In genomic region chr10:113937258-113937657, GRCh38 we compare ENCODE assay signal across 25 cellular contexts.
DNase-seq lines count a peak whose midpoint lies in the region; ATAC-seq, FAIRE-seq and TF ChIP-seq lines count a peak whose summit lies in the region.
"Had no signal": no experiment of that assay in that cellular context is flagged by ENCODE, and none has a peak within 500 bp of the region (broad histone marks: within the 10 kb centered on the region; RNA-seq: fewer than 3 reads in every experiment).

No MANE protein-coding gene starts in this region.

- FAIRE-seq in HepG2 (lab: Jason Lieb, UNC), result no peak
- FAIRE-seq: A204.1, GM12878, GM12892, GM18507 had no signal

- no peak for DNase-seq in HepG2 (ENCODE audit: low spot score)
- DNase-seq in NCI-H146 treated with DMSO at 0.1 percent for 48 hours (lab: John Stamatoyannopoulos, UW; ENCODE audit: unreplicated experiment), result no peak
- no peak for DNase-seq in NCI-H2196 (lab: John Stamatoyannopoulos, UW; ENCODE audit: unreplicated experiment)
- DNase-seq: 8988T; ACHN; BE2C; C1 segment of cervical spinal cord; CD4-positive, alpha-beta memory T cell; CD4-positive, CD25-positive, alpha-beta regulatory T cell; CD8-positive, alpha-beta memory T cell; COR-L47; DMS 273 treated with DMSO at 0.1 percent for 48 hours; DMS153; DMS53; DMS79; DND-41; EL; GDM1 had no signal

- intact Hi-C loops in HepG2 (cut with micrococcal nuclease; ENCODE audit: unreplicated experiment), result no loop called here

- no peaks in the 10 kb centered on the region for H3K27me3 ChIP-seq in liver (ENCODE audit: control insufficient read depth in 4 of 4, insufficient read depth in 4 of 4, low read length in 3 of 4)
- no peaks in the 10 kb centered on the region; a peak in 1 of 5 replicates for H3K27me3 ChIP-seq in HepG2 (ENCODE audit: control insufficient read depth in 1 of 2, insufficient read depth in 2 of 2, low read length in 2 of 2)
- H3K27me3 ChIP-seq: BLaER1 had no signal

- TF ChIP-seq CTCF in liver (IDR thresholded peaks at IDR 0.05; ENCODE audit: low read depth, low read length, missing input control) (no peak), HepG2 (CRISPR knock-in tag; IDR thresholded peaks at IDR 0.05) (no peak), VCaP (conservative IDR thresholded peaks at IDR 0.05) (no peak)

- ATAC-seq in HepG2, result no peak
- ATAC-seq: GM12878 had no signal

- H3K4me3 ChIP-seq in liver (ENCODE audit: low read depth in 1 of 3, low read length in 3 of 3), result no peak overlapping the region
- H3K4me3 ChIP-seq in HepG2 (replicated peaks in 1 of 3; ENCODE audit: insufficient read depth in 1 of 3, low read depth in 2 of 3, low read length in 3 of 3), result no peak overlapping the region
- H3K4me3 ChIP-seq: BLaER1, GM12878 had no signal

- H3K36me3 ChIP-seq in liver (ENCODE audit: control insufficient read depth in 4 of 4, insufficient read depth in 3 of 4, low read depth in 1 of 4, low read length in 3 of 4) (no peaks in the 10 kb centered on the region), HepG2 (replicated peaks in 1 of 2; ENCODE audit: control insufficient read depth in 1 of 2, insufficient read depth in 2 of 2, low read length in 2 of 2) (no peaks in the 10 kb centered on the region)
- H3K36me3 ChIP-seq: BE2C, BLaER1 had no signal

- in situ Hi-C loops in HepG2 (cut with HindIII; ENCODE audit: extremely low pct_ligation_motif_present, low pct_unique_long_range_greater_than_20kb), result no loop called here

- no peak for TF ChIP-seq POLR2A in HepG2 (IDR thresholded peaks at IDR 0.05; ENCODE audit: insufficient read depth in 1 of 2, low read depth in 2 of 2, low read length in 2 of 2)

- H3K4me1 ChIP-seq in liver (ENCODE audit: control insufficient read depth in 4 of 4, insufficient read depth in 4 of 4, low read length in 3 of 4) (peaks cover 7 to 29% (median 10%) of the 10 kb centered on the region in 4 donors), HepG2 (ENCODE audit: insufficient read depth, low read length) (peaks cover 16% of the 10 kb centered on the region)
- H3K4me1 ChIP-seq: BE2C, BLaER1 had no signal

- CTCF ChIA-PET in HepG2 (lab: Yijun Ruan, JAX; ENCODE audit: low intra/inter-chr PET ratio, low total read pairs), result no interaction called here

- H3K79me2 ChIP-seq in HepG2 (ENCODE audit: insufficient read depth, low read length), result no peaks in the 10 kb centered on the region

- POLR2A ChIA-PET in HepG2 (lab: Yijun Ruan, JAX), result no interaction called here

- TF ChIP-seq EP300 in HepG2 (IDR thresholded peaks at IDR 0.05; ENCODE audit: low read depth in 2 of 2, low read length in 2 of 2), result no peak
- TF ChIP-seq EP300 in HepG2 (CRISPR knock-in tag; IDR thresholded peaks at IDR 0.05; ENCODE audit: borderline replicate concordance), result no peak

- H4K20me1 ChIP-seq in HepG2 (ENCODE audit: insufficient read depth, low read length), result no peaks in the 10 kb centered on the region
- H4K20me1 ChIP-seq: BLaER1 had no signal

- H3K27ac ChIP-seq in liver (ENCODE audit: low read depth in 1 of 2, low read length in 2 of 2) (peak overlapping the region; percentile 77 to 86), HepG2 (ENCODE audit: extremely low read length, insufficient read depth, low read length) (no peak overlapping the region), VCaP (0 out of 2 replicates have a peak overlapping the region, but pooled peaks have one; percentile 29)
- H3K27ac ChIP-seq: BLaER1 had no signal

- BruUV-seq in HepG2 (replicated peaks; lab: Mats Ljungman, UMichigan), result no TSS peak

- no peak overlapping the region for H2AFZ ChIP-seq in HepG2 (ENCODE audit: low read length)

- no peak for TF ChIP-seq RAD21 in liver (IDR thresholded peaks at IDR 0.05)
- TF ChIP-seq RAD21 in HepG2 (CRISPR knock-in tag; IDR thresholded peaks at IDR 0.05), result no peak

- no peak overlapping the region for H3K4me2 ChIP-seq in HepG2 (ENCODE audit: low read depth, low read length)
- H3K4me2 ChIP-seq: BLaER1 had no signal

- H3K9ac ChIP-seq in liver (ENCODE audit: low read depth in 1 of 2, low read length in 2 of 2) (peak overlapping the region in 1 of 2 donors; percentile 47), HepG2 (ENCODE audit: insufficient read depth, low read depth, low read length) (no peak overlapping the region)
- H3K9ac ChIP-seq: BLaER1 had no signal

- H3K9me3 ChIP-seq in liver (ENCODE audit: control insufficient read depth in 4 of 4, low read length in 3 of 4) (no peaks in the 10 kb centered on the region), HepG2 (ENCODE audit: low read length) (no peaks in the 10 kb centered on the region)
- H3K9me3 ChIP-seq: BE2C had no signal

TF ChIP-seq in liver, 16 proteins besides CTCF, POLR2A, EP300 and RAD21 (continues in another document):
- TF ChIP-seq EGR1 (IDR thresholded peaks at IDR 0.05; ENCODE audit: low read depth in 2 of 2) (no peak), NR2F2 (IDR thresholded peaks at IDR 0.05) (no peak), FOXA2 (IDR thresholded peaks at IDR 0.05) (no peak), HNF4G (IDR thresholded peaks at IDR 0.05) (no peak), TAF1 (conservative IDR thresholded peaks at IDR 0.05) (no peak), SP1 (IDR thresholded peaks at IDR 0.05) (no peak), YY1 (IDR thresholded peaks at IDR 0.05) (no peak), JUND (IDR thresholded peaks at IDR 0.05) (no peak), ATF3 (IDR thresholded peaks at IDR 0.05) (no peak), GABPA (IDR thresholded peaks at IDR 0.05 in 1 of 2, conservative IDR thresholded peaks at IDR 0.05 in 1 of 2) (no peak), HNF4A (conservative IDR thresholded peaks at IDR 0.05) (no peak), MAX (IDR thresholded peaks at IDR 0.05) (no peak), ZBTB33 (IDR thresholded peaks at IDR 0.05) (no peak)

TF ChIP-seq in HepG2, 621 proteins besides CTCF, POLR2A, EP300 and RAD21:
- TF ChIP-seq KLF16 (CRISPR knock-in tag; IDR thresholded peaks at IDR 0.05), result no peak
